Comparison of ENCODE assay signal across 21 cellular contexts in the genomic region with DNA sequence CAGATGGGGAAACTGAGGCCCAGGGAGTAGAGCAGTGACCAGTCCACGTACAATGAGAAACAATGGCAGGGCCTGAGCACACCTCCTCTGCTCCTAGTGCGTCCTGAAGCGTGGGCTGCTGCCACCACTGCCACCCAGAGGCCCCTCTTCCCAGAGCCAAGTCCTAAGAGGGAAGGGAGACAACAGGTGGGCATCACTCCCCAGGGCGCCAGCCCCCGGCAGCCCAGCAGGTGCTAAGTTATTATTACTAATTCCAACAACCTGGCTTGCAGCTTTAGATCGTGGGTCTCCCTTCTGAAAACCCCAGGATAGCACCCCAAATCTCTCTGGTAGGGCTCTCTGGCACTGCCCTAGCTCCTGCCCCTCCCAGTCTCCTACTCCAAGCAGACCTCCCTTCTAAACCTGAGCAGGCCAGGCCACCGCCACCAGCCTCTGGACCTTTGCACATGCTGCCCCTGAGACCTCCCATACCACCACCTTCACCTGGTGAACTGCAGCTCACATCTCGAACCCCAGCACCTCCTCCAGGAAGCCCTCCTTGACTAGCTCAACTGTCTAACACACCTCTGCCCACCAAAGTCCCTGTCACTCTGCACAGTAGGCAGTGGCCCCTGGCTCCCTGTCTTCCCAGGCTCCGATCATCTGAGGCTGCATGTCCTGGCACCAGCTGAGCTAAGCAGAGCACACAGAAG.
"Had no signal": no experiment of that assay in that cellular context is flagged by ENCODE, and none has a peak within 500 bp of the region (broad histone marks: within the 10 kb centered on the region; RNA-seq: fewer than 3 reads in every experiment).

No MANE protein-coding gene starts in this region.

- H3K36me3 Mint-ChIP-seq: natural killer cell treated with Interleukin-12 subunit alpha and Interleukin-12 subunit beta and Interleukin-15 and Interleukin-18, amount 100 ng/mL, for 72 hours had no signal

- H3K27ac Mint-ChIP-seq: activated naive CD4-positive, alpha-beta T cell treated with anti-CD3 and anti-CD28 coated beads for 36 hours; activated naive CD8-positive, alpha-beta T cell treated with anti-CD3 and anti-CD28 coated beads, Interleukin-2, amount 50 U/mL, for 24 hours; natural killer cell treated with Interleukin-12 subunit alpha and Interleukin-12 subunit beta and Interleukin-15 and Interleukin-18, amount 100 ng/mL, for 72 hours had no signal

- H3K9ac ChIP-seq: parathyroid adenoma had no signal

- H3K27me3 ChIP-seq: colonic mucosa, foreskin keratinocyte, sigmoid colon, tibial artery, uterus had no signal

- H3K36me3 ChIP-seq: colonic mucosa, sigmoid colon, tibial artery, uterus had no signal

- H3K27ac ChIP-seq: colonic mucosa, foreskin keratinocyte, lower lobe of right lung, parathyroid adenoma, sigmoid colon, tibial artery, uterus had no signal

- H3K4me3 ChIP-seq: colonic mucosa, lower lobe of right lung, sigmoid colon, tibial artery, uterus had no signal

- H3K9me3 Mint-ChIP-seq: activated naive CD4-positive, alpha-beta T cell treated with anti-CD3 and anti-CD28 coated beads for 36 hours; activated naive CD8-positive, alpha-beta T cell treated with anti-CD3 and anti-CD28 coated beads, Interleukin-2, amount 50 U/mL, for 24 hours; activated T-cell treated with anti-CD3 and anti-CD28 coated beads, Interleukin-2, amount 50 U/mL, for 4 hours; central memory CD8-positive, alpha-beta T cell; natural killer cell treated with Interleukin-12 subunit alpha and Interleukin-12 subunit beta and Interleukin-15 and Interleukin-18, amount 100 ng/mL, for 72 hours had no signal

- H3K4me3 Mint-ChIP-seq: activated naive CD4-positive, alpha-beta T cell treated with anti-CD3 and anti-CD28 coated beads for 36 hours; activated naive CD8-positive, alpha-beta T cell treated with anti-CD3 and anti-CD28 coated beads, Interleukin-2, amount 50 U/mL, for 24 hours; activated T-cell treated with anti-CD3 and anti-CD28 coated beads, Interleukin-2, amount 50 U/mL, for 4 hours; central memory CD8-positive, alpha-beta T cell; natural killer cell treated with Interleukin-12 subunit alpha and Interleukin-12 subunit beta and Interleukin-15 and Interleukin-18, amount 100 ng/mL, for 72 hours had no signal

- H3K4me1 ChIP-seq: colonic mucosa, foreskin keratinocyte, lower lobe of right lung, parathyroid adenoma, sigmoid colon, tibial artery, uterus had no signal

- H3K9me3 ChIP-seq: colonic mucosa, lower lobe of right lung, sigmoid colon, tibial artery, uterus had no signal

- DNase-seq: activated CD4-positive, alpha-beta T cell treated with anti-CD3 and anti-CD28 coated beads, Interleukin-2, amount 50 U/mL, for 1 hour; activated CD4-positive, CD25-positive, alpha-beta regulatory T cell treated with anti-CD3 and anti-CD28 coated beads, Interleukin-2, amount 50 U/mL, for 72 hours; activated CD8-positive, alpha-beta memory T cell treated with anti-CD3 and anti-CD28 coated beads, Interleukin-2, amount 50 U/mL, for 4 hours; activated naive CD4-positive, alpha-beta T cell treated with anti-CD3 and anti-CD28 coated beads for 36 hours; activated naive CD8-positive, alpha-beta T cell treated with anti-CD3 and anti-CD28 coated beads, Interleukin-2, amount 50 U/mL, for 24 hours; activated T-cell treated with anti-CD3 and anti-CD28 coated beads, Interleukin-2, amount 50 U/mL, for 4 hours; anterior cingulate cortex; colonic mucosa; foreskin keratinocyte; hypothalamus; lower lobe of right lung; sigmoid colon; stimulated activated CD4-positive, alpha-beta T cell treated with anti-CD3 and anti-CD28 coated beads, Interleukin-4, amount 100 ng/mL, for 24 hours; stimulated activated naive CD4-positive, alpha-beta T cell; substantia nigra; T1000; tibial artery; uterus had no signal

- H2AFZ ChIP-seq: parathyroid adenoma had no signal

- H3K4me1 Mint-ChIP-seq: activated naive CD8-positive, alpha-beta T cell treated with anti-CD3 and anti-CD28 coated beads, Interleukin-2, amount 50 U/mL, for 24 hours had no signal

- H3K27me3 Mint-ChIP-seq: activated naive CD8-positive, alpha-beta T cell treated with anti-CD3 and anti-CD28 coated beads, Interleukin-2, amount 50 U/mL, for 24 hours; central memory CD8-positive, alpha-beta T cell; natural killer cell treated with Interleukin-12 subunit alpha and Interleukin-12 subunit beta and Interleukin-15 and Interleukin-18, amount 100 ng/mL, for 72 hours had no signal

- ATAC-seq: activated T-cell treated with anti-CD3 and anti-CD28 coated beads, Interleukin-2, amount 50 U/mL, for 4 hours; foreskin keratinocyte; lower lobe of right lung; natural killer cell treated with Interleukin-12 subunit alpha and Interleukin-12 subunit beta and Interleukin-15 and Interleukin-18, amount 100 ng/mL, for 72 hours had no signal
